9 cellular contexts compared by ENCODE assay signal in genomic region chr1:171740356-171740863, GRCh38. TPM values are rescaled to one million over a fixed set of nuclear protein-coding genes. Genes with fewer than 3 reads are reported as not detected.
DNase-seq lines count a peak whose midpoint lies in the region; ATAC-seq and TF ChIP-seq lines count a peak whose summit lies in the region.
"Had no signal": no experiment of that assay in that cellular context is flagged by ENCODE, and none has a peak within 500 bp of the region (broad histone marks: within the 10 kb centered on the region; RNA-seq: fewer than 3 reads in every experiment).

No MANE protein-coding gene starts in this region.

- TF ChIP-seq CTCF in PC-3 (conservative IDR thresholded peaks at IDR 0.05; ENCODE audit: low read depth, low read length) = no peak
- no peak for TF ChIP-seq CTCF in endodermal cell (conservative IDR thresholded peaks at IDR 0.05)

- H4K20me1 ChIP-seq in PC-3 (ENCODE audit: low read length) = no peaks in the 10 kb centered on the region

- H3K27ac Mint-ChIP-seq in endodermal cell = no peak overlapping the region

- no peak for ATAC-seq in PC-3
- no peak for ATAC-seq in HG03039 (IDR thresholded peaks at IDR 0.05; ENCODE audit: unreplicated experiment)

- POLR2A ChIA-PET in PC-3 (lab: Charles Lee; ENCODE audit: unreplicated experiment) = no interaction called here

- peaks cover 29% of the 10 kb centered on the region for H3K79me2 ChIP-seq in PC-3 (ENCODE audit: low read length)

- H3K36me3 ChIP-seq in PC-3 (ENCODE audit: low read depth, low read length) (peaks cover 12% of the 10 kb centered on the region; the same call in 1 of the 2 replicates), endodermal cell (ENCODE audit: control insufficient read depth, insufficient read depth, low read length) (peaks cover 12% of the 10 kb centered on the region)

- H3K4me1 ChIP-seq in PC-3 (ENCODE audit: insufficient read depth, low read length) (peaks cover 40% of the 10 kb centered on the region), endodermal cell (ENCODE audit: control insufficient read depth, insufficient read depth, low read length) (no peaks in the 10 kb centered on the region)

- peak overlapping the region; percentile 99 for H3K4me3 Mint-ChIP-seq in endodermal cell

- peak overlapping the region; percentile 75 for H3K4me3 ChIP-seq in PC-3 (ENCODE audit: low read length)
- peak overlapping the region; percentile 91 for H3K4me3 ChIP-seq in endodermal cell (ENCODE audit: low read length)

- CTCF ChIA-PET in PC-3 (lab: Charles Lee) = interaction anchor here (0.7 to 2.4 kb wide), 4 partner anchors 25 to 659 kb away, joined by 3 to 10 read pairs (median 6); partner anchors contain the start of gene METTL13

- peak; percentile 23 for DNase-seq in EH (ENCODE audit: low read depth)
- DNase-seq in PC-3 = peak; percentile 31
- DNase-seq in endodermal cell = no peak
- DNase-seq in pons (ENCODE audit: low spot score) = peak; percentile 15
- no peak for DNase-seq in Ammon's horn (ENCODE audit: low spot score)
- DNase-seq in AML-193 (lab: John Stamatoyannopoulos, UW) = no peak
- DNase-seq in SKM-1 (lab: John Stamatoyannopoulos, UW; ENCODE audit: unreplicated experiment) = no peak

- H3K36me3 Mint-ChIP-seq in endodermal cell (ENCODE audit: low read depth) = peaks cover 12% of the 10 kb centered on the region

- WGBS in endodermal cell (ENCODE audit: insufficient coverage in 1 of 2, insufficient read length in 1 of 2), 2 experiments = 86% methylated on average over 2 of the region's 2 CpGs; no CpG with 5 or more reads in 1 of the 2 experiments

- peaks cover 10% of the 10 kb centered on the region for H3F3A ChIP-seq in PC-3 (ENCODE audit: low read length, unreplicated experiment)

- H3K27ac ChIP-seq in PC-3 (ENCODE audit: low read length) (no peak overlapping the region), endodermal cell (ENCODE audit: low read depth, low read length) (no peak overlapping the region)

- H3K27me3 ChIP-seq in PC-3 (ENCODE audit: low read length) (no peaks in the 10 kb centered on the region), endodermal cell (ENCODE audit: control insufficient read depth, insufficient read depth, low read length, poor library complexity, severe bottlenecking) (no peaks in the 10 kb centered on the region)

- H3K9ac ChIP-seq in PC-3 (ENCODE audit: low read length) = no peak overlapping the region
- H3K9ac ChIP-seq in endodermal cell (ENCODE audit: extremely low read depth, low read length, poor library complexity, severe bottlenecking) = no peak overlapping the region

- H3K4me1 Mint-ChIP-seq in endodermal cell = peaks cover 18% of the 10 kb centered on the region

- no peaks in the 10 kb centered on the region for H3K27me3 Mint-ChIP-seq in endodermal cell (ENCODE audit: insufficient read depth)
- H3K27me3 Mint-ChIP-seq: memory B cell had no signal

- H3K9me3 Mint-ChIP-seq in endodermal cell = no peaks in the 10 kb centered on the region
- H3K9me3 Mint-ChIP-seq: memory B cell had no signal

- intact Hi-C loops in PC-3 (cut with micrococcal nuclease) = no loop called here

- no peaks in the 10 kb centered on the region for H3K9me2 ChIP-seq in PC-3 (replicated peaks; ENCODE audit: low read length)

- H2AFZ ChIP-seq in PC-3 (ENCODE audit: low read length) = peak overlapping the region; percentile 95; the same call in 1 of the 2 replicates

- no TSS peak for BruUV-seq in PC-3 (replicated peaks; lab: Mats Ljungman, UMichigan)

- no peaks in the 10 kb centered on the region for H3K9me3 ChIP-seq in PC-3 (ENCODE audit: low read length)
- no peaks in the 10 kb centered on the region for H3K9me3 ChIP-seq in endodermal cell (ENCODE audit: control insufficient read depth, low read length)

- peak overlapping the region; percentile 78 for H3K4me2 ChIP-seq in PC-3 (ENCODE audit: low read length)

RNA-seq across cellular contexts. Expression of gene VAMP4, which starts 1.5 kb away (rescaled TPM):
- total RNA-seq in PC-3 (2014; rRNA removed) (5.2 and 7.2 TPM in 2 replicates), endodermal cell (1 to 10 TPM; 6.2 to 6.9 TPM)
- 11.6 TPM for polyA plus RNA-seq in endodermal cell (2013, experiment 1 of 2)
- 11.1 TPM for polyA plus RNA-seq in endodermal cell (2013, experiment 2 of 2)

RNA-seq across cellular contexts. Expression of gene METTL13, which starts 41.0 kb away (rescaled TPM):
- total RNA-seq in PC-3 (2014; rRNA removed) (115 and 138 TPM in 2 replicates), endodermal cell (10 to 100 TPM; 32.1 to 38.5 TPM)
- polyA plus RNA-seq in endodermal cell (2013, experiment 1 of 2) = 22.0 TPM
- 16.5 TPM for polyA plus RNA-seq in endodermal cell (2013, experiment 2 of 2)

Comparison
In these comparisons a context has a peak if more than half of its experiments do, and no peak if none do; other contexts are left out.
1. DNase-seq: peak in EH (single experiment), PC-3 (single experiment) and pons (single experiment); none in endodermal cell (single experiment), Ammon's horn (single experiment), AML-193 (0 of 2) and SKM-1 (single experiment).